Comparison of ENCODE assay signal across 1 cellular context in genomic region chr19:30255783-30256509, GRCh38.
TF ChIP-seq lines count a peak whose summit lies in the region.

No MANE protein-coding gene starts in this region.

TF ChIP-seq in HepG2, 621 proteins besides CTCF, POLR2A, EP300 and RAD21 (continued from another document):
- TF ChIP-seq GMEB1 (CRISPR knock-in tag; IDR thresholded peaks at IDR 0.05; ENCODE audit: borderline replicate concordance): no peak
- TF ChIP-seq ZNF207 (IDR thresholded peaks at IDR 0.05; ENCODE audit: borderline replicate concordance): no peak
- no peak for TF ChIP-seq AHDC1 (CRISPR knock-in tag; IDR thresholded peaks at IDR 0.05; ENCODE audit: borderline replicate concordance)
- TF ChIP-seq ZNF777 (CRISPR knock-in tag; IDR thresholded peaks at IDR 0.05): no peak
- no peak for TF ChIP-seq GABPB1 (CRISPR knock-in tag; IDR thresholded peaks at IDR 0.05)
- no peak for TF ChIP-seq ZNF30 (CRISPR knock-in tag; IDR thresholded peaks at IDR 0.05)
- no peak for TF ChIP-seq ZNF275 (CRISPR knock-in tag; IDR thresholded peaks at IDR 0.05; ENCODE audit: borderline replicate concordance)
- no peak for TF ChIP-seq ZNF292 (CRISPR knock-in tag; IDR thresholded peaks at IDR 0.05; ENCODE audit: borderline replicate concordance, low read depth)
- no peak for TF ChIP-seq YEATS2 (CRISPR knock-in tag; IDR thresholded peaks at IDR 0.05; ENCODE audit: borderline replicate concordance)
- no peak for TF ChIP-seq AFF4 (CRISPR knock-in tag; IDR thresholded peaks at IDR 0.05)
- no peak for TF ChIP-seq DMTF1 (CRISPR knock-in tag; IDR thresholded peaks at IDR 0.05)
- TF ChIP-seq ZNF883 (CRISPR knock-in tag; IDR thresholded peaks at IDR 0.05; ENCODE audit: not compliant biosample characterization): no peak
- TF ChIP-seq TEAD3 (CRISPR knock-in tag; optimal IDR thresholded peaks at IDR 0.05; ENCODE audit: borderline replicate concordance): no peak
